In genomic region chr16:69166221-69166833, GRCh38 we compare ENCODE assay signal across 10 cellular contexts. TPM values are rescaled to one million over a fixed set of nuclear protein-coding genes. Genes with fewer than 3 reads are reported as not detected.
DNase-seq lines count a peak whose midpoint lies in the region; ATAC-seq lines count a peak whose summit lies in the region.
"Had no signal": no experiment of that assay in that cellular context is flagged by ENCODE, and none has a peak within 500 bp of the region (broad histone marks: within the 10 kb centered on the region; RNA-seq: fewer than 3 reads in every experiment).

No MANE protein-coding gene starts in this region.

- DNase-seq in EL: peak; percentile 69
- peak; percentile 88 for DNase-seq in activated CD4-positive, alpha-beta T cell treated with anti-CD3 and anti-CD28 coated beads for 48 hours
- peak; percentile 8 for DNase-seq in central memory CD4-positive, alpha-beta T cell
- peak; percentile 41 to 73 (median 58) for DNase-seq in stimulated activated CD4-positive, alpha-beta T cell treated with anti-CD3 and anti-CD28 coated beads, Interleukin-1b, Interleukin-23, amount 100 ng/mL, for 24 hours (ENCODE audit: low read depth in 4 of 4, low spot score in 1 of 4)
- no peak for DNase-seq in left lobe of liver (ENCODE audit: low spot score)
- no peak for DNase-seq in pons (ENCODE audit: low spot score)
- no peak for DNase-seq in NCI-H524 treated with DMSO at 0.1 percent for 48 hours (lab: John Stamatoyannopoulos, UW)
- DNase-seq in ureter (ENCODE audit: low spot score): no peak
- DNase-seq: T1000, upper lobe of right lung had no signal

- no peak for ATAC-seq in left lobe of liver
- ATAC-seq: upper lobe of right lung had no signal

RNA-seq across cellular contexts. Expression of gene SNTB2, which starts 20.6 kb away (rescaled TPM):
- 11.6 TPM for total RNA-seq in left lobe of liver
- 45.7 TPM for total RNA-seq in ureter

RNA-seq across cellular contexts. Expression of gene UTP4, which starts 33.9 kb away (rescaled TPM):
- total RNA-seq in left lobe of liver (17.6 TPM), ureter (47.4 TPM)

RNA-seq across cellular contexts. Expression of gene CHTF8, which starts 33.9 kb away (rescaled TPM):
- total RNA-seq in left lobe of liver (59.1 TPM), ureter (133 TPM)

Comparison
In these comparisons a context has a peak if more than half of its experiments do, and no peak if none do; other contexts are left out.
1. DNase-seq: peak in EL (single experiment), activated CD4-positive, alpha-beta T cell treated with anti-CD3 and anti-CD28 coated beads for 48 hours (single experiment), central memory CD4-positive, alpha-beta T cell (single experiment) and stimulated activated CD4-positive, alpha-beta T cell treated with anti-CD3 and anti-CD28 coated beads, Interleukin-1b, Interleukin-23, amount 100 ng/mL, for 24 hours (4 of 4); none in left lobe of liver (single experiment), pons (single experiment), NCI-H524 treated with DMSO at 0.1 percent for 48 hours (single experiment) and ureter (single experiment).